24 cellular contexts compared by ENCODE assay signal in genomic region chr3:46668591-46668990, GRCh38. TPM values are rescaled to one million over a fixed set of nuclear protein-coding genes. Genes with fewer than 3 reads are reported as not detected.
DNase-seq lines count a peak whose midpoint lies in the region; ATAC-seq and TF ChIP-seq lines count a peak whose summit lies in the region.
"Had no signal": no experiment of that assay in that cellular context is flagged by ENCODE, and none has a peak within 500 bp of the region (broad histone marks: within the 10 kb centered on the region; RNA-seq: fewer than 3 reads in every experiment).

No MANE protein-coding gene starts in this region.

- ATAC-seq in PC-3, result peak; percentile 5; the same call in 1 of the 2 replicates
- ATAC-seq: activated CD8-positive, alpha-beta T cell treated with anti-CD3 and anti-CD28 coated beads for 36 hours had no signal

- H3K4me1 ChIP-seq in PC-3 (ENCODE audit: insufficient read depth, low read length) (no peaks in the 10 kb centered on the region), spleen (peaks cover 0 to 11% (median 5%) of the 10 kb centered on the region in 6 donors), colonic mucosa (no peaks in the 10 kb centered on the region), thyroid gland (peaks cover 3 to 10% of the 10 kb centered on the region in 2 donors)
- H3K4me1 ChIP-seq: HAP-1 had no signal

- H3K36me3 ChIP-seq in PC-3 (ENCODE audit: low read depth, low read length), result no peaks in the 10 kb centered on the region
- peaks cover 0 to 23% (median 5%) of the 10 kb centered on the region in 6 donors for H3K36me3 ChIP-seq in spleen
- no peaks in the 10 kb centered on the region for H3K36me3 ChIP-seq in colonic mucosa
- H3K36me3 ChIP-seq in thyroid gland, result peaks cover 0 to 3% of the 10 kb centered on the region in 2 donors
- H3K36me3 ChIP-seq: HAP-1, SJSA1 had no signal

- DNase-seq in activated naive CD4-positive, alpha-beta T cell treated with Interleukin-2 at 50 U/mL for 16 hours, result peak; percentile 0
- no peak for DNase-seq in activated naive CD4-positive, alpha-beta T cell (lab: John Stamatoyannopoulos, UW)
- DNase-seq in PC-3 (no peak), islet precursor cell (peak; percentile 43), spleen (peak; percentile 52), colonic mucosa (no peak), thyroid gland (no peak), NCI-H1105 treated with DMSO at 0.1 percent for 48 hours (lab: John Stamatoyannopoulos, UW) (no peak)
- DNase-seq: activated CD8-positive, alpha-beta T cell treated with anti-CD3 and anti-CD28 coated beads for 36 hours; DMS53; effector memory CD4-positive, alpha-beta T cell; MM.1S; naive B cell; NCI-H1694; NCI-H774; OCI-M1; substantia nigra; T-helper 2 cell had no signal

- H4K20me1 ChIP-seq in PC-3 (ENCODE audit: low read length), result no peaks in the 10 kb centered on the region

- BruUV-seq in PC-3 (replicated peaks; lab: Mats Ljungman, UMichigan), result no TSS peak

- intact Hi-C loops in PC-3 (cut with micrococcal nuclease) (no loop called here), spleen (cut with DNase I; ENCODE audit: low total_unique reads) (no loop called here), colonic mucosa (cut with DNase I) (no loop called here), thyroid gland (cut with DNase I) (no loop called here)

- no peak overlapping the region for H3K4me3 ChIP-seq in PC-3 (ENCODE audit: low read length)
- H3K4me3 ChIP-seq in spleen, result no peak overlapping the region
- no peak overlapping the region for H3K4me3 ChIP-seq in colonic mucosa
- H3K4me3 ChIP-seq in thyroid gland (replicated peaks in 1 of 3), result no peak overlapping the region
- H3K4me3 ChIP-seq: HAP-1, lung, SJSA1, smooth muscle cell had no signal

- CTCF ChIA-PET in PC-3 (lab: Charles Lee), result no interaction called here

- H3K9me2 ChIP-seq in PC-3 (replicated peaks; ENCODE audit: low read length), result no peaks in the 10 kb centered on the region

- 55 to 81% (median 68%) methylated on average over 2 of the region's 2 CpGs for WGBS in spleen, 5 donors
- 72 to 92% methylated on average over 2 of the region's 2 CpGs for WGBS in thyroid gland, 2 donors

- TF ChIP-seq POLR2A in spleen (IDR thresholded peaks at IDR 0.05) (no peak), thyroid gland (IDR thresholded peaks at IDR 0.05) (no peak)

- no peak overlapping the region for H2AFZ ChIP-seq in PC-3 (ENCODE audit: low read length)

- POLR2A ChIA-PET in PC-3 (lab: Charles Lee; ENCODE audit: unreplicated experiment), result no interaction called here

- H3F3A ChIP-seq in PC-3 (ENCODE audit: low read length, unreplicated experiment), result no peaks in the 10 kb centered on the region

- TF ChIP-seq CTCF in PC-3 (conservative IDR thresholded peaks at IDR 0.05; ENCODE audit: low read depth, low read length) (no peak), spleen (IDR thresholded peaks at IDR 0.05 in 8 of 11, conservative IDR thresholded peaks at IDR 0.05 in 3 of 11) (no peak), colonic mucosa (IDR thresholded peaks at IDR 0.05) (no peak), thyroid gland (IDR thresholded peaks at IDR 0.05) (no peak)

- H3K4me2 ChIP-seq in PC-3 (ENCODE audit: low read length), result no peak overlapping the region
- H3K4me2 ChIP-seq: smooth muscle cell had no signal

- no peaks in the 10 kb centered on the region for H3K79me2 ChIP-seq in PC-3 (ENCODE audit: low read length)

- H3K27me3 ChIP-seq in PC-3 (ENCODE audit: low read length) (no peaks in the 10 kb centered on the region), spleen (replicated peaks in 1 of 7) (no peaks in the 10 kb centered on the region), colonic mucosa (no peaks in the 10 kb centered on the region), thyroid gland (no peaks in the 10 kb centered on the region)
- H3K27me3 ChIP-seq: SJSA1 had no signal

- H3K27ac ChIP-seq in PC-3 (ENCODE audit: low read length), result no peak overlapping the region
- no peak overlapping the region for H3K27ac ChIP-seq in spleen
- H3K27ac ChIP-seq in colonic mucosa, result no peak overlapping the region
- no peak overlapping the region for H3K27ac ChIP-seq in thyroid gland
- H3K27ac ChIP-seq: SJSA1, VCaP had no signal

- H3K9me3 ChIP-seq in PC-3 (ENCODE audit: low read length) (no peaks in the 10 kb centered on the region), spleen (no peaks in the 10 kb centered on the region), colonic mucosa (no peaks in the 10 kb centered on the region), thyroid gland (no peaks in the 10 kb centered on the region)
- H3K9me3 ChIP-seq: HAP-1, SJSA1 had no signal

- H3K9ac ChIP-seq in PC-3 (ENCODE audit: low read length), result no peak overlapping the region
- H3K9ac ChIP-seq in colonic mucosa (ENCODE audit: low read depth in 2 of 2, low read length in 2 of 2), result no peak overlapping the region

RNA-seq across cellular contexts. Expression of gene ALS2CL, which starts 24.9 kb away (rescaled TPM):
- 30.1 and 36.3 TPM in 2 replicates for total RNA-seq in PC-3 (2014; rRNA removed)
- 10 to 100 TPM; 16.3 to 45.7 (median 29.8) TPM for total RNA-seq in spleen
- polyA plus RNA-seq in spleen, result 10 to 100 TPM in 2 of 3 donors, 1 to 10 TPM in 1; 7.9 to 61.2 (median 34.9) TPM
- total RNA-seq in colonic mucosa, result 10 to 100 TPM; 21.8 to 40.3 TPM
- 10 to 100 TPM; 55.8 to 68.5 (median 63.7) TPM for total RNA-seq in thyroid gland

RNA-seq across cellular contexts. Expression of gene TMIE, which starts 32.6 kb away (rescaled TPM):
- total RNA-seq in PC-3 (2014; rRNA removed) (0.52 and 0.66 TPM in 2 replicates), spleen (1 to 10 TPM in 2 of 7 donors, under 1 TPM in 3, not detected in 2; 0.23 to 1.6 (median 0.74) TPM), colonic mucosa (under 1 TPM in 1 of 2 donors, not detected in 1; 0.13 TPM), thyroid gland (1 to 10 TPM in 2 of 4 donors, under 1 TPM in 1, not detected in 1; 0.83 to 1.3 (median 1.1) TPM)
- under 1 TPM; 0.48 to 0.77 (median 0.61) TPM for polyA plus RNA-seq in spleen
- total RNA-seq: SJSA1 had no signal

RNA-seq across cellular contexts. Expression of gene PRSS50, which starts 49.1 kb away (rescaled TPM):
- total RNA-seq in PC-3 (2014; rRNA removed) (not detected in 2 replicates), spleen (under 1 TPM in 2 of 7 donors, not detected in 5; 0.14 to 0.34 TPM), colonic mucosa (not detected), thyroid gland (1 to 10 TPM; 1.7 to 6.0 (median 3.6) TPM)
- polyA plus RNA-seq in spleen, result not detected
- total RNA-seq: activated CD8-positive, alpha-beta T cell treated with anti-CD3 and anti-CD28 coated beads for 36 hours; CD4-positive, alpha-beta T cell; SJSA1 had no signal

RNA-seq across cellular contexts. Expression of gene FAM240A, which starts 56.3 kb away (rescaled TPM):
- total RNA-seq in PC-3 (2014; rRNA removed) (not detected in 2 replicates), spleen (not detected), colonic mucosa (not detected), thyroid gland (1 to 10 TPM in 1 of 4 donors, under 1 TPM in 1, not detected in 2; 0.22 to 1.1 TPM)
- polyA plus RNA-seq in spleen, result under 1 TPM in 1 of 3 donors, not detected in 2; 0.13 TPM
- total RNA-seq: activated CD8-positive, alpha-beta T cell treated with anti-CD3 and anti-CD28 coated beads for 36 hours; CD4-positive, alpha-beta T cell; lung; SJSA1; smooth muscle cell had no signal
- polyA plus RNA-seq: lung, smooth muscle cell had no signal

Comparison
In these comparisons a context has a peak if more than half of its experiments do, and no peak if none do; other contexts are left out.
1. DNase-seq: peak in activated naive CD4-positive, alpha-beta T cell treated with Interleukin-2 at 50 U/mL for 16 hours (single experiment), islet precursor cell (single experiment) and spleen (single experiment); none in activated naive CD4-positive, alpha-beta T cell (0 of 4), PC-3 (single experiment), colonic mucosa (single experiment), thyroid gland (0 of 2) and NCI-H1105 treated with DMSO at 0.1 percent for 48 hours (single experiment).